In genomic region chr18:21901423-21901822, GRCh38 we compare ENCODE assay signal across 23 cellular contexts.
"Had no signal": no experiment of that assay in that cellular context is flagged by ENCODE, and none has a peak within 500 bp of the region (broad histone marks: within the 10 kb centered on the region; RNA-seq: fewer than 3 reads in every experiment).

No MANE protein-coding gene starts in this region.

- H3K9me3 ChIP-seq: colonic mucosa, gastrocnemius medialis, heart right ventricle, mucosa of descending colon, psoas muscle, testis, tibial nerve, upper lobe of right lung had no signal

- H2AFZ ChIP-seq: neural progenitor cell had no signal

- H3K27ac ChIP-seq: colonic mucosa, gastrocnemius medialis, heart right ventricle, neural progenitor cell, psoas muscle, testis, tibial nerve, upper lobe of right lung had no signal

- H3K9me3 Mint-ChIP-seq: natural killer cell; neural progenitor cell; stimulated activated memory B cell treated with anti-CD40 and anti-IgM and Interleukin-4, amounts not matched to agents 10 μg/mL and 1 μg/mL and 100 μg/mL, for 72 hours; stimulated activated naive CD8-positive, alpha-beta T cell treated with anti-CD3 and anti-CD28 coated beads, Interleukin-15, amount 100 ng/mL, for 72 hours had no signal

- H3K4me3 Mint-ChIP-seq: natural killer cell; neural progenitor cell; stimulated activated memory B cell treated with anti-CD40 and anti-IgM and Interleukin-4, amounts not matched to agents 10 μg/mL and 1 μg/mL and 100 μg/mL, for 72 hours; stimulated activated naive CD8-positive, alpha-beta T cell treated with anti-CD3 and anti-CD28 coated beads, Interleukin-15, amount 100 ng/mL, for 72 hours had no signal

- ATAC-seq: esophagus mucosa; gastrocnemius medialis; heart right ventricle; left lobe of liver; natural killer cell; psoas muscle; stimulated activated memory B cell treated with anti-CD40 and anti-IgM and Interleukin-4, amounts not matched to agents 10 μg/mL and 1 μg/mL and 100 μg/mL, for 72 hours; stimulated activated naive CD8-positive, alpha-beta T cell treated with anti-CD3 and anti-CD28 coated beads, Interleukin-15, amount 100 ng/mL, for 72 hours; upper lobe of right lung had no signal

- H3K4me1 Mint-ChIP-seq: neural progenitor cell had no signal

- DNase-seq: caudate nucleus; colonic mucosa; effector CD4-positive, alpha-beta T cell; gastrocnemius medialis; heart right ventricle; islet precursor cell; mammary epithelial cell; mucosa of descending colon; natural killer cell; occipital lobe; psoas muscle; retina; small intestine; stimulated activated CD4-positive, alpha-beta T cell treated with anti-CD3 and anti-CD28 coated beads, Interleukin-4, amount 100 ng/mL, for 24 hours; stimulated activated naive CD8-positive, alpha-beta T cell treated with anti-CD3 and anti-CD28 coated beads, Interleukin-15, amount 100 ng/mL, for 72 hours; testis; upper lobe of right lung had no signal

- H3K36me3 ChIP-seq: colonic mucosa, gastrocnemius medialis, heart right ventricle, neural progenitor cell, tibial nerve, upper lobe of right lung had no signal

- H3K27me3 ChIP-seq: colonic mucosa, heart right ventricle, testis, tibial nerve, upper lobe of right lung had no signal

- H3K4me2 ChIP-seq: neural progenitor cell had no signal

- H3K27ac Mint-ChIP-seq: natural killer cell; neural progenitor cell; stimulated activated memory B cell treated with anti-CD40 and anti-IgM and Interleukin-4, amounts not matched to agents 10 μg/mL and 1 μg/mL and 100 μg/mL, for 72 hours; stimulated activated naive CD8-positive, alpha-beta T cell treated with anti-CD3 and anti-CD28 coated beads, Interleukin-15, amount 100 ng/mL, for 72 hours had no signal

- H3K4me1 ChIP-seq: colonic mucosa, gastrocnemius medialis, neural progenitor cell, psoas muscle had no signal

- FAIRE-seq: endometrium, small intestine had no signal

- H3K36me3 Mint-ChIP-seq: natural killer cell; neural progenitor cell; stimulated activated memory B cell treated with anti-CD40 and anti-IgM and Interleukin-4, amounts not matched to agents 10 μg/mL and 1 μg/mL and 100 μg/mL, for 72 hours had no signal

- H3K9ac ChIP-seq: neural progenitor cell had no signal

- H3K4me3 ChIP-seq: colonic mucosa, gastrocnemius medialis, heart right ventricle, mucosa of descending colon, neural progenitor cell, psoas muscle, testis, tibial nerve, upper lobe of right lung had no signal
